Comparison of ENCODE assay signal across 12 cellular contexts in the genomic region with DNA sequence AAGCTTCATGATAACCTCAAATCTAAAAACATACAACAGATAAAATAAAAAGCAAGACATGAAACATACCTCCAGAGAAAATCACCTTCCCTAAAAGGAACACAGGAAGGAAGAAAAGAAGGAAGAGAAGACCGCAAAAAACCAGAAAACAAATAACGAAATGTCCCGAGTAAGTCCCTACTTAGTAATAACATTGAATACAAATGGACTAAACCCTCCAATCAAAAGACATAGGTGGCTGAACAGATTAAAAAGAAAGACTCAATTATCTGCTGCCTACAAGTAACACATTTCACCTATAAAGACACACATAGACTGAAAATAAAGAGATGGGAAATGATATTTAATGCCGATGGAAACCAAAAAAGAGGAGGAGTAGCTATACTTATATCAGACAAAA. TPM values are rescaled to one million over a fixed set of nuclear protein-coding genes. Genes with fewer than 3 reads are reported as not detected.
"Had no signal": no experiment of that assay in that cellular context is flagged by ENCODE, and none has a peak within 500 bp of the region (broad histone marks: within the 10 kb centered on the region; RNA-seq: fewer than 3 reads in every experiment).

No MANE protein-coding gene starts in this region.

- H3K27ac ChIP-seq: GM23248 had no signal

- H3K4me1 ChIP-seq: HAP-1 had no signal

- H3K36me3 ChIP-seq: HAP-1 had no signal

- H3K4me2 ChIP-seq: GM23338 had no signal

- H3K9me3 ChIP-seq: HAP-1 had no signal

- H3K9ac ChIP-seq: GM23248 had no signal

- ATAC-seq: GM23338, HCT116 had no signal

- H3K4me3 ChIP-seq: GM23248, GM23338, HAP-1 had no signal

- DNase-seq: GM23248, GOT3, H7, H9, HCEC 1CT, HFFc6 had no signal

- FAIRE-seq: H1, H54 had no signal

- H2AFZ ChIP-seq: GM23248, GM23338 had no signal

RNA-seq across cellular contexts. Expression of gene FBXO39, which starts 6.2 kb away (rescaled TPM):
- total RNA-seq: GM23338, H7, H9, HFFc6 had no signal
- polyA plus RNA-seq: GM23248, GM23338 had no signal

RNA-seq across cellular contexts. Expression of gene XAF1, which starts 26.4 kb away (rescaled TPM):
- total RNA-seq: GM23338, H1, H7, H9 had no signal
- polyA plus RNA-seq: GM23338, H1 had no signal

RNA-seq across cellular contexts. Expression of gene TEKT1, which starts 49.3 kb away (rescaled TPM):
- total RNA-seq: GM23248, GM23338, H1, H4, H7, H9, HFFc6 had no signal
- polyA plus RNA-seq: GM23248, GM23338, H1 had no signal
